Comparison of ENCODE assay signal across 27 cellular contexts in the genomic region with DNA sequence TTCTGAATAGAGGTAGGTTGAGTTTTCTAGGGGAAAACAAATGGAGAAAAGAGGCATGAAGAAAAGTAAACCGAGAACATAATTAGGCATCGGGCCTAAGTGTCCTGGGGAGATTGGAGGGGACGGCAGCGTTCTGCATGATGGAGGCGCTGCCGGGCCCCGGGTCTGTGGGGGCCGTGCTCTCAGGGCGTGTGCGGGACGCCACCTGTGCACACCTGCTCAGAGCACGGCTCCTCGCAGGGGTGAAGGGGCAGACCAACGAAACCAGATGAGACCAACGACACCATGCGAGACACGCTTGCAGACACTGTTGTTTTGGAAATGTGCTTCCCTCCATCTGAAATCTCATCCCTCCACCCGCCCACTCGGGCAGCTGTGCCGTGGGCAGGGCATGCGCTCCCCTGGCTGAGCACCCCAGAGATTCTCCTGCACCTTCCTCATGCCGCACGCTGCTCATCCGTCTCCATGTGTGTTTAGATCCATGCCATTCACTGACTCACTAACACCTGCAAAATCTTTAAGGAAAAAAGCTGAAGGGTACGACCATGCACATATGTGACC. TPM values are rescaled to one million over a fixed set of nuclear protein-coding genes. Genes with fewer than 3 reads are reported as not detected.
DNase-seq lines count a peak whose midpoint lies in the region; ATAC-seq and TF ChIP-seq lines count a peak whose summit lies in the region.
"Had no signal": no experiment of that assay in that cellular context is flagged by ENCODE, and none has a peak within 500 bp of the region (broad histone marks: within the 10 kb centered on the region; RNA-seq: fewer than 3 reads in every experiment).

No MANE protein-coding gene starts in this region.

- no peak overlapping the region for H3K9ac ChIP-seq in neuronal stem cell (ENCODE audit: low read depth, low read length, poor library complexity)

- H3K4me1 Mint-ChIP-seq in CD4-positive, alpha-beta T cell (ENCODE audit: low read depth), result peaks cover 20% of the 10 kb centered on the region
- peaks cover 17% of the 10 kb centered on the region for H3K4me1 Mint-ChIP-seq in central memory CD8-positive, alpha-beta T cell
- H3K4me1 Mint-ChIP-seq in chondrocyte (ENCODE audit: low read depth), result peaks cover 2% of the 10 kb centered on the region

- no peak overlapping the region for H4K91ac ChIP-seq in neuronal stem cell (ENCODE audit: low read depth, low read length, poor library complexity)

- POLR2A ChIA-PET in CD4-positive, alpha-beta T cell (lab: Charles Lee), result no interaction called here

- no peak overlapping the region for H3K4me2 ChIP-seq in neuronal stem cell (ENCODE audit: insufficient read depth, low read length, poor library complexity, severe bottlenecking)
- H3K4me2 ChIP-seq: smooth muscle cell had no signal

- no peaks in the 10 kb centered on the region for H3K27me3 Mint-ChIP-seq in CD4-positive, alpha-beta T cell
- H3K27me3 Mint-ChIP-seq in central memory CD8-positive, alpha-beta T cell, result no peaks in the 10 kb centered on the region
- no peaks in the 10 kb centered on the region for H3K27me3 Mint-ChIP-seq in chondrocyte (ENCODE audit: low read depth)
- H3K27me3 Mint-ChIP-seq: CD8-positive, alpha-beta memory T cell; stimulated activated naive CD8-positive, alpha-beta T cell treated with anti-CD3 and anti-CD28 coated beads, Interleukin-15, Interleukin-2, amounts not matched to agents 100 ng/mL and 50 ng/mL, for 24 hours had no signal

- H3K79me1 ChIP-seq in neuronal stem cell (ENCODE audit: low read depth, low read length), result peaks cover 1% of the 10 kb centered on the region

- no peak overlapping the region for H3K4me3 ChIP-seq in H7 (ENCODE audit: insufficient read depth, low read depth, low read length)
- no peak overlapping the region for H3K4me3 ChIP-seq in neuronal stem cell (ENCODE audit: low read length in 2 of 2)
- H3K4me3 ChIP-seq: gastrocnemius medialis, lower lobe of right lung, mucosa of descending colon, right atrium auricular region, SJCRH30, smooth muscle cell, testis had no signal

- no peak overlapping the region for H2BK5ac ChIP-seq in neuronal stem cell (ENCODE audit: low read length)

- no peak for TF ChIP-seq CTCF in CD4-positive, alpha-beta T cell (IDR thresholded peaks at IDR 0.05)
- no peak for TF ChIP-seq CTCF in chondrocyte (IDR thresholded peaks at IDR 0.05)

- WGBS in neuronal stem cell (ENCODE audit: extremely low coverage in 2 of 2, insufficient read length in 2 of 2, insufficient replicate concordance in 1 of 2), 2 donors, result no CpG with 5 or more reads among the region's 25 CpGs

- no peak overlapping the region for H4K8ac ChIP-seq in neuronal stem cell (ENCODE audit: low read depth, low read length)

- peak overlapping the region; percentile 79 for H3K14ac ChIP-seq in neuronal stem cell (ENCODE audit: low read length)

- H2BK15ac ChIP-seq in neuronal stem cell (ENCODE audit: low read length), result no peak overlapping the region

- H3K36me3 Mint-ChIP-seq in CD4-positive, alpha-beta T cell (ENCODE audit: low read depth), result peaks cover 18% of the 10 kb centered on the region
- peaks cover 12% of the 10 kb centered on the region for H3K36me3 Mint-ChIP-seq in central memory CD8-positive, alpha-beta T cell (ENCODE audit: insufficient read depth)
- peaks cover 8% of the 10 kb centered on the region for H3K36me3 Mint-ChIP-seq in chondrocyte (ENCODE audit: low read depth)

- H3K4ac ChIP-seq in neuronal stem cell (ENCODE audit: low read length), result no peak overlapping the region

- no peak overlapping the region for H3K4me3 Mint-ChIP-seq in CD4-positive, alpha-beta T cell
- no peak overlapping the region for H3K4me3 Mint-ChIP-seq in central memory CD8-positive, alpha-beta T cell
- H3K4me3 Mint-ChIP-seq in chondrocyte (ENCODE audit: unreplicated experiment), result no peak overlapping the region
- H3K4me3 Mint-ChIP-seq: CD8-positive, alpha-beta memory T cell; HFFc6; nephron; stimulated activated naive CD8-positive, alpha-beta T cell treated with anti-CD3 and anti-CD28 coated beads, Interleukin-15, Interleukin-2, amounts not matched to agents 100 ng/mL and 50 ng/mL, for 24 hours had no signal

- no peak overlapping the region for H2AK5ac ChIP-seq in neuronal stem cell (ENCODE audit: low read depth, low read length)

- no peaks in the 10 kb centered on the region for H3K9me3 Mint-ChIP-seq in CD4-positive, alpha-beta T cell
- H3K9me3 Mint-ChIP-seq in central memory CD8-positive, alpha-beta T cell, result no peaks in the 10 kb centered on the region
- no peaks in the 10 kb centered on the region for H3K9me3 Mint-ChIP-seq in chondrocyte (ENCODE audit: low read depth)
- H3K9me3 Mint-ChIP-seq: CD8-positive, alpha-beta memory T cell; HFFc6; nephron; stimulated activated naive CD8-positive, alpha-beta T cell treated with anti-CD3 and anti-CD28 coated beads, Interleukin-15, Interleukin-2, amounts not matched to agents 100 ng/mL and 50 ng/mL, for 24 hours had no signal

- no peak overlapping the region for H2BK120ac ChIP-seq in neuronal stem cell (ENCODE audit: low read depth, low read length)

- no peak for DNase-seq in CD4-positive, alpha-beta T cell
- DNase-seq in H7, result peak; percentile 61
- DNase-seq in central memory CD8-positive, alpha-beta T cell (ENCODE audit: low spot score in 2 of 2), result no peak
- no peak for DNase-seq in neuronal stem cell (ENCODE audit: low spot score)
- no peak for DNase-seq in chondrocyte (ENCODE audit: low spot score)
- DNase-seq in SIG-M5 (lab: John Stamatoyannopoulos, UW), result no peak
- DNase-seq: ACHN; activated CD4-positive, alpha-beta T cell treated with anti-CD3 and anti-CD28 coated beads for 48 hours; activated effector memory CD4-positive, alpha-beta T cell treated with anti-CD3 and anti-CD28 coated beads, Interleukin-2, amount 50 U/mL, for 16 hours; activated T-cell treated with anti-CD3 and anti-CD28 coated beads, Interleukin-2, amount 50 U/mL, for 1 hour; BE2C; CD8-positive, alpha-beta memory T cell; central memory CD4-positive, alpha-beta T cell; gastrocnemius medialis; HFFc6; kidney glomerular epithelial cell; lower lobe of right lung; NCI-H146; SJCRH30; T1000; testis had no signal

- H3K27ac ChIP-seq in CD4-positive, alpha-beta T cell (ENCODE audit: low read depth, low read length), result no peak overlapping the region
- H3K27ac ChIP-seq in neuronal stem cell (replicated peaks; ENCODE audit: low read length), result no peak overlapping the region
- H3K27ac ChIP-seq: gastrocnemius medialis, lower lobe of right lung, right atrium auricular region, SJCRH30, testis had no signal

- no peak overlapping the region for H3K18ac ChIP-seq in neuronal stem cell (ENCODE audit: low read length)

- peak overlapping the region; percentile 31 for H3K27ac Mint-ChIP-seq in CD4-positive, alpha-beta T cell
- H3K27ac Mint-ChIP-seq in central memory CD8-positive, alpha-beta T cell (ENCODE audit: low read depth), result peak overlapping the region; percentile 16
- no peak overlapping the region for H3K27ac Mint-ChIP-seq in chondrocyte (ENCODE audit: unreplicated experiment)
- H3K27ac Mint-ChIP-seq: HFFc6 had no signal

- no peaks in the 10 kb centered on the region for H3K27me3 ChIP-seq in CD4-positive, alpha-beta T cell (ENCODE audit: control insufficient read depth, insufficient read depth, low read length)
- H3K27me3 ChIP-seq in H7 (ENCODE audit: control insufficient read depth, insufficient read depth, low read length) (no peaks in the 10 kb centered on the region), neuronal stem cell (ENCODE audit: control insufficient read depth in 3 of 3, insufficient read depth in 3 of 3, low read depth in 1 of 3, low read length in 3 of 3) (peaks cover 0 to 4% (median 0%) of the 10 kb centered on the region in 3 experiments)
- H3K27me3 ChIP-seq: BE2C, gastrocnemius medialis, right atrium auricular region, testis had no signal

- ATAC-seq in CD4-positive, alpha-beta T cell (ENCODE audit: poor library complexity), result no peak
- ATAC-seq in central memory CD8-positive, alpha-beta T cell (replicated peaks; ENCODE audit: extremely low read depth, poor library complexity, severe bottlenecking), result no peak
- ATAC-seq in GM21367 (IDR thresholded peaks at IDR 0.05; ENCODE audit: unreplicated experiment), result no peak
- ATAC-seq: gastrocnemius medialis, lower lobe of right lung, mucosa of descending colon had no signal

- peaks cover 7 to 14% of the 10 kb centered on the region in 2 donors for H3K4me1 ChIP-seq in neuronal stem cell (ENCODE audit: control insufficient read depth in 2 of 2, insufficient read depth in 1 of 2, low read depth in 1 of 2, low read length in 2 of 2)
- H3K4me1 ChIP-seq: lower lobe of right lung had no signal

- H3K36me3 ChIP-seq in H7 (replicated peaks; ENCODE audit: control insufficient read depth, insufficient read depth, low read length) (no peaks in the 10 kb centered on the region), neuronal stem cell (replicated peaks in 1 of 2; ENCODE audit: control insufficient read depth in 2 of 2, insufficient read depth in 2 of 2, low read length in 2 of 2) (peaks cover 0 to 26% of the 10 kb centered on the region in 2 donors)
- H3K36me3 ChIP-seq: SJCRH30 had no signal

- H3K9me3 ChIP-seq in CD4-positive, alpha-beta T cell (ENCODE audit: control insufficient read depth, low read length), result no peaks in the 10 kb centered on the region
- H3K9me3 ChIP-seq in neuronal stem cell (replicated peaks in 1 of 2; ENCODE audit: control insufficient read depth in 2 of 2, insufficient read depth in 1 of 2, low read depth in 1 of 2, low read length in 2 of 2), result no peaks in the 10 kb centered on the region
- H3K9me3 ChIP-seq: BE2C, gastrocnemius medialis, lower lobe of right lung, mucosa of descending colon, right atrium auricular region, SJCRH30, testis had no signal

- H3K23ac ChIP-seq in neuronal stem cell (ENCODE audit: low read depth, low read length, poor library complexity), result no peak overlapping the region

- CTCF ChIA-PET in CD4-positive, alpha-beta T cell (lab: Charles Lee), result interaction anchor here (1.7 kb wide), 1 partner anchor 9 kb away, joined by 7 read pairs; no protein-coding TSS in a partner anchor

- no peak overlapping the region for H2AFZ ChIP-seq in neuronal stem cell (ENCODE audit: low read length)

- H2BK12ac ChIP-seq in neuronal stem cell (ENCODE audit: low read length), result no peak overlapping the region

- intact Hi-C loops in CD4-positive, alpha-beta T cell (cut with DNase I, micrococcal nuclease), result loop anchor here in 1 of 2 experiments (10.0 kb wide), 1 partner anchor 51 kb away; no protein-coding TSS in a partner anchor

RNA-seq across cellular contexts. Expression of a gene that starts 28.2 kb away (rescaled TPM):
- 100 to 1,000 TPM in 1 of 2 experiments, 10 to 100 TPM in 1; 98.1 to 101 TPM for total RNA-seq in CD4-positive, alpha-beta T cell
- 24.8 and 34.5 TPM in 2 replicates for total RNA-seq in H7 (2014; rRNA removed; shearing (Covaris generic))
- polyA plus RNA-seq in neuronal stem cell (2013, experiment 1 of 2), result 11.6 TPM
- 12.2 TPM for polyA plus RNA-seq in neuronal stem cell (2013, experiment 2 of 2)
- total RNA-seq in chondrocyte, result 31.0 to 41.8 TPM (median 37.0 TPM) in 3 replicates
